7 cellular contexts compared by ENCODE assay signal in genomic region chr3:172711457-172711800, GRCh38. TPM values are rescaled to one million over a fixed set of nuclear protein-coding genes. Genes with fewer than 3 reads are reported as not detected.
DNase-seq lines count a peak whose midpoint lies in the region; ATAC-seq and TF ChIP-seq lines count a peak whose summit lies in the region.

No MANE protein-coding gene starts in this region.

- no peaks in the 10 kb centered on the region for H3K4me1 Mint-ChIP-seq in activated T-helper 17 cell treated with anti-CD3 and anti-CD28 coated beads, Interleukin-2, amount 50 U/mL, for 72 hours

- no peaks in the 10 kb centered on the region for H3K27me3 ChIP-seq in HUES6 (ENCODE audit: control insufficient read depth, insufficient read depth, low read length)
- peaks cover 13% of the 10 kb centered on the region for H3K27me3 ChIP-seq in iPS-20b (ENCODE audit: insufficient read depth, low read length)
- H3K27me3 ChIP-seq in suprapubic skin = no peaks in the 10 kb centered on the region

- ATAC-seq in GM19035 (IDR thresholded peaks at IDR 0.05; ENCODE audit: unreplicated experiment) (peak; percentile 18), HG03565 (IDR thresholded peaks at IDR 0.05; ENCODE audit: unreplicated experiment) (no peak)
- no peak for ATAC-seq in activated T-helper 17 cell treated with anti-CD3 and anti-CD28 coated beads, Interleukin-2, amount 50 U/mL, for 72 hours (replicated peaks)

- H3K36me3 ChIP-seq in HUES6 (ENCODE audit: control insufficient read depth, insufficient read depth, low read length) (no peaks in the 10 kb centered on the region), iPS-20b (ENCODE audit: insufficient read depth, low read depth, low read length) (no peaks in the 10 kb centered on the region), suprapubic skin (no peaks in the 10 kb centered on the region)

- H3K27ac Mint-ChIP-seq in activated T-helper 17 cell treated with anti-CD3 and anti-CD28 coated beads, Interleukin-2, amount 50 U/mL, for 72 hours = peak overlapping the region; percentile 86

- WGBS in suprapubic skin = 27% methylated on average over 2 of the region's 2 CpGs

- H3K9ac ChIP-seq in HUES6 (ENCODE audit: low read length) (no peak overlapping the region), iPS-20b (ENCODE audit: low read depth, low read length) (peak overlapping the region; percentile 72; the same call in 1 of the 2 replicates)

- H3K4me1 ChIP-seq in HUES6 (ENCODE audit: control insufficient read depth, insufficient read depth, low read length) (peaks cover 10% of the 10 kb centered on the region), iPS-20b (ENCODE audit: insufficient read depth, low read length) (peaks cover 3% of the 10 kb centered on the region; the same call in 1 of the 2 replicates), suprapubic skin (peaks cover 39% of the 10 kb centered on the region)

- no peak for TF ChIP-seq CTCF in suprapubic skin (IDR thresholded peaks at IDR 0.05)

- TF ChIP-seq EP300 in suprapubic skin (IDR thresholded peaks at IDR 0.05) = no peak

- DNase-seq in suprapubic skin (ENCODE audit: low spot score in 2 of 2) = no peak
- no peak for DNase-seq in KG1 (lab: John Stamatoyannopoulos, UW)

- no peaks in the 10 kb centered on the region for H3K36me3 Mint-ChIP-seq in activated T-helper 17 cell treated with anti-CD3 and anti-CD28 coated beads, Interleukin-2, amount 50 U/mL, for 72 hours (ENCODE audit: low read depth)

- H3K27me3 Mint-ChIP-seq in activated T-helper 17 cell treated with anti-CD3 and anti-CD28 coated beads, Interleukin-2, amount 50 U/mL, for 72 hours = no peaks in the 10 kb centered on the region

- H3K9me3 Mint-ChIP-seq in activated T-helper 17 cell treated with anti-CD3 and anti-CD28 coated beads, Interleukin-2, amount 50 U/mL, for 72 hours = no peaks in the 10 kb centered on the region

- peak overlapping the region; percentile 98 for H3K4me3 Mint-ChIP-seq in activated T-helper 17 cell treated with anti-CD3 and anti-CD28 coated beads, Interleukin-2, amount 50 U/mL, for 72 hours

- no peak for TF ChIP-seq POLR2A in suprapubic skin (IDR thresholded peaks at IDR 0.05)

- H3K9me3 ChIP-seq in HUES6 (ENCODE audit: control insufficient read depth, insufficient read depth, low read depth, low read length) (no peaks in the 10 kb centered on the region), iPS-20b (ENCODE audit: insufficient read depth, low read depth, low read length) (no peaks in the 10 kb centered on the region), suprapubic skin (no peaks in the 10 kb centered on the region)

- H3K27ac ChIP-seq in HUES6 (ENCODE audit: low read depth, low read length) (no peak overlapping the region), iPS-20b (ENCODE audit: low read length) (no peak overlapping the region), suprapubic skin (peak overlapping the region; percentile 90)

- H3K4me3 ChIP-seq in HUES6 (ENCODE audit: low read depth, low read length) (peak overlapping the region; percentile 73), iPS-20b (ENCODE audit: low read length) (peak overlapping the region; percentile 82), suprapubic skin (peak overlapping the region; percentile 85)

RNA-seq across cellular contexts. Expression of gene NCEH1, which starts 0.6 kb away (rescaled TPM):
- total RNA-seq in activated T-helper 17 cell treated with anti-CD3 and anti-CD28 coated beads, Interleukin-2, amount 50 U/mL, for 72 hours = 10 to 100 TPM in 1 of 2 donors, 1 to 10 TPM in 1; 6.9 to 18.5 TPM
- 1 to 10 TPM; 2.3 to 5.8 (median 4.2) TPM for total RNA-seq in suprapubic skin

RNA-seq across cellular contexts. Expression of gene ECT2, which starts 39.1 kb away (rescaled TPM):
- total RNA-seq in activated T-helper 17 cell treated with anti-CD3 and anti-CD28 coated beads, Interleukin-2, amount 50 U/mL, for 72 hours = 10 to 100 TPM; 43.3 to 54.0 TPM
- 10 to 100 TPM in 2 of 4 donors, 1 to 10 TPM in 2; 6.5 to 15.1 (median 9.4) TPM for total RNA-seq in suprapubic skin
